In genomic region chr20:44714102-44714700, GRCh38 we compare ENCODE assay signal across 15 cellular contexts. TPM values are rescaled to one million over a fixed set of nuclear protein-coding genes. Genes with fewer than 3 reads are reported as not detected.
DNase-seq lines count a peak whose midpoint lies in the region; ATAC-seq and TF ChIP-seq lines count a peak whose summit lies in the region.
"Had no signal": no experiment of that assay in that cellular context is flagged by ENCODE, and none has a peak within 500 bp of the region (broad histone marks: within the 10 kb centered on the region; RNA-seq: fewer than 3 reads in every experiment).

No MANE protein-coding gene starts in this region.

- TF ChIP-seq CTCF in Calu3 (IDR thresholded peaks at IDR 0.05; ENCODE audit: unreplicated experiment) (no peak), breast epithelium (IDR thresholded peaks at IDR 0.05) (no peak), gastrocnemius medialis (IDR thresholded peaks at IDR 0.05 in 4 of 5, conservative IDR thresholded peaks at IDR 0.05 in 1 of 5) (no peak), type B pancreatic cell (conservative IDR thresholded peaks at IDR 0.05) (no peak)

- no peaks in the 10 kb centered on the region for H3K27me3 Mint-ChIP-seq in Calu3 (ENCODE audit: unreplicated experiment)
- H3K27me3 Mint-ChIP-seq in type B pancreatic cell = no peaks in the 10 kb centered on the region
- H3K27me3 Mint-ChIP-seq: activated T-cell treated with anti-CD3 and anti-CD28 coated beads, Interleukin-2, amount 50 U/mL, for 24 hours; stimulated activated naive CD8-positive, alpha-beta T cell treated with anti-CD3 and anti-CD28 coated beads, Interleukin-15, Interleukin-2, amounts not matched to agents 100 ng/mL and 50 ng/mL, for 24 hours had no signal

- TF ChIP-seq POLR2A in breast epithelium (IDR thresholded peaks at IDR 0.05) = no peak
- no peak for TF ChIP-seq POLR2A in gastrocnemius medialis (IDR thresholded peaks at IDR 0.05)

- intact Hi-C loops in Calu3 (cut with micrococcal nuclease; ENCODE audit: unreplicated experiment) (loop anchor here (1.0 kb wide), 1 partner anchor 21 kb away; no protein-coding TSS in a partner anchor), breast epithelium (cut with DNase I; ENCODE audit: low total_unique reads) (no loop called here), gastrocnemius medialis (cut with DNase I; ENCODE audit: low total_unique reads) (loop anchor here (1.0 kb wide), 1 partner anchor 21 kb away; no protein-coding TSS in a partner anchor)

- BruUV-seq in Calu3 (replicated peaks; lab: Mats Ljungman, UMichigan) = no TSS peak

- H3K27ac ChIP-seq in breast epithelium (peak overlapping the region; percentile 49 to 77), layer of hippocampus (ENCODE audit: low read depth, low read length) (peak overlapping the region; percentile 62), gastrocnemius medialis (peak overlapping the region; percentile 83 to 94 (median 88))

- ATAC-seq in gastrocnemius medialis = peak; percentile 89 to 92

- H3K27ac Mint-ChIP-seq in Calu3 (ENCODE audit: unreplicated experiment) (peak overlapping the region; percentile 18), type B pancreatic cell (no peak overlapping the region)
- H3K27ac Mint-ChIP-seq: activated T-cell treated with anti-CD3 and anti-CD28 coated beads, Interleukin-2, amount 50 U/mL, for 24 hours; dendritic cell treated with granulocyte-macrophage colony-stimulating factor and Interleukin-4, amounts not matched to agents 40 ng/mL and 50 ng/mL, for 4 days; stimulated activated naive CD8-positive, alpha-beta T cell treated with anti-CD3 and anti-CD28 coated beads, Interleukin-15, Interleukin-2, amounts not matched to agents 100 ng/mL and 50 ng/mL, for 24 hours had no signal

- in situ Hi-C loops in gastrocnemius medialis (cut with MboI; ENCODE audit: low sequenced_read_pairs in 4 of 4) = no loop called here

- H3K4me1 Mint-ChIP-seq in Calu3 (ENCODE audit: low read depth, unreplicated experiment) (peaks cover 47% of the 10 kb centered on the region), type B pancreatic cell (ENCODE audit: unreplicated experiment) (no peaks in the 10 kb centered on the region)

- no peaks in the 10 kb centered on the region for H3K36me3 ChIP-seq in breast epithelium
- H3K36me3 ChIP-seq in gastrocnemius medialis = no peaks in the 10 kb centered on the region

- H3K36me3 Mint-ChIP-seq in Calu3 (ENCODE audit: insufficient read depth, unreplicated experiment) (peaks cover 11% of the 10 kb centered on the region), type B pancreatic cell (no peaks in the 10 kb centered on the region)

- H3K9me3 ChIP-seq in breast epithelium = no peaks in the 10 kb centered on the region
- H3K9me3 ChIP-seq in gastrocnemius medialis = no peaks in the 10 kb centered on the region

- H3K4me3 Mint-ChIP-seq in Calu3 (ENCODE audit: low read depth, unreplicated experiment) (peak overlapping the region; percentile 17), type B pancreatic cell (no peak overlapping the region)
- H3K4me3 Mint-ChIP-seq: activated T-cell treated with anti-CD3 and anti-CD28 coated beads, Interleukin-2, amount 50 U/mL, for 24 hours; dendritic cell treated with granulocyte-macrophage colony-stimulating factor and Interleukin-4, amounts not matched to agents 40 ng/mL and 50 ng/mL, for 4 days; stimulated activated naive CD8-positive, alpha-beta T cell treated with anti-CD3 and anti-CD28 coated beads, Interleukin-15, Interleukin-2, amounts not matched to agents 100 ng/mL and 50 ng/mL, for 24 hours had no signal

- DNase-seq in Calu3 (no peak), breast epithelium (ENCODE audit: low spot score in 2 of 2) (peak in 1 of 2 donors; percentile 66), gastrocnemius medialis (peak; percentile 65 to 83), NCI-H2171 (lab: John Stamatoyannopoulos, UW) (no peak), cerebellum (ENCODE audit: low spot score) (no peak), type B pancreatic cell (ENCODE audit: extremely low spot score, unreplicated experiment) (no peak), DMS 273 treated with DMSO at 0.1 percent for 48 hours (lab: John Stamatoyannopoulos, UW) (no peak)
- DNase-seq: activated CD4-positive, alpha-beta T cell treated with anti-CD3 and anti-CD28 coated beads for 48 hours; activated T-cell treated with anti-CD3 and anti-CD28 coated beads, Interleukin-2, amount 50 U/mL, for 24 hours; H7; NCI-H1417 treated with DMSO at 0.1 percent for 48 hours had no signal

- H3K4me1 ChIP-seq in breast epithelium = peaks cover 3 to 34% of the 10 kb centered on the region in 2 donors
- H3K4me1 ChIP-seq in gastrocnemius medialis = peaks cover 20 to 29% of the 10 kb centered on the region in 2 donors

- CTCF ChIA-PET in Calu3 (lab: Charles Lee) = interaction anchor here (0.8 to 1.8 kb wide), 8 partner anchors 9 to 32 kb away, joined by 3 to 12 read pairs (median 6); no protein-coding TSS in a partner anchor

- H3K9me3 Mint-ChIP-seq in Calu3 (ENCODE audit: low read depth, unreplicated experiment) (no peaks in the 10 kb centered on the region), type B pancreatic cell (no peaks in the 10 kb centered on the region)
- H3K9me3 Mint-ChIP-seq: activated T-cell treated with anti-CD3 and anti-CD28 coated beads, Interleukin-2, amount 50 U/mL, for 24 hours; dendritic cell treated with granulocyte-macrophage colony-stimulating factor and Interleukin-4, amounts not matched to agents 40 ng/mL and 50 ng/mL, for 4 days; stimulated activated naive CD8-positive, alpha-beta T cell treated with anti-CD3 and anti-CD28 coated beads, Interleukin-15, Interleukin-2, amounts not matched to agents 100 ng/mL and 50 ng/mL, for 24 hours had no signal

- H3K4me3 ChIP-seq in breast epithelium (peak overlapping the region in 2 of 3 donors; percentile 36 to 58), gastrocnemius medialis (peak overlapping the region; percentile 0 to 31 (median 16))

- H3K27me3 ChIP-seq in breast epithelium = peaks cover 0 to 3% of the 10 kb centered on the region in 2 donors
- no peaks in the 10 kb centered on the region for H3K27me3 ChIP-seq in layer of hippocampus (ENCODE audit: control insufficient read depth, insufficient read depth, low read length)
- no peaks in the 10 kb centered on the region for H3K27me3 ChIP-seq in gastrocnemius medialis

RNA-seq across cellular contexts. Expression of gene CCN5, which starts 1.0 kb away (rescaled TPM):
- total RNA-seq in Calu3 (2022) = 0.94 and 1.9 TPM in 2 replicates
- total RNA-seq in breast epithelium = 1,000 to 10,000 TPM in 1 of 3 donors, 10 to 100 TPM in 2; 16.1 to 1,283 (median 39.0) TPM
- 10 to 100 TPM; 16.4 to 65.3 (median 45.7) TPM for total RNA-seq in gastrocnemius medialis
- total RNA-seq in cerebellum = not detected
- not detected in 2 replicates for total RNA-seq in type B pancreatic cell (ENCODE audit: low replicate concordance)
- total RNA-seq: H7; T-helper 2 cell treated with Interferon-gamma antibody and Interleukin-4, amounts not matched to agents 100 ng/mL and 5 ng/mL, for 36 hours had no signal

RNA-seq across cellular contexts. Expression of gene KCNK15, which starts 31.5 kb away (rescaled TPM):
- total RNA-seq in Calu3 (2022) (1.5 and 4.8 TPM in 2 replicates), breast epithelium (1 to 10 TPM; 5.0 to 7.3 (median 5.6) TPM), gastrocnemius medialis (under 1 TPM in 1 of 4 donors, not detected in 3; 0.20 TPM), cerebellum (0.27 TPM), type B pancreatic cell (ENCODE audit: low replicate concordance) (0.31 and 0.36 TPM in 2 replicates)
- total RNA-seq: T-helper 2 cell treated with Interferon-gamma antibody and Interleukin-4, amounts not matched to agents 100 ng/mL and 5 ng/mL, for 36 hours had no signal

Comparison
In these comparisons a context has a peak if more than half of its experiments do, and no peak if none do; other contexts are left out.
1. DNase-seq: peak in gastrocnemius medialis (2 of 2); none in Calu3 (single experiment), NCI-H2171 (single experiment), cerebellum (single experiment), type B pancreatic cell (single experiment) and DMS 273 treated with DMSO at 0.1 percent for 48 hours (single experiment).
2. Peak in every context shown above with its lines, with median percentiles within 50 percentile points of each other: H3K27ac ChIP-seq.